9 cellular contexts compared by ENCODE assay signal in genomic region chr5:177116631-177117373, GRCh38. TPM values are rescaled to one million over a fixed set of nuclear protein-coding genes. Genes with fewer than 3 reads are reported as not detected.
A peak's percentile ranks its signal among the peaks of the same experiment; 100 is the strongest.
DNase-seq lines count a peak whose midpoint lies in the region; ATAC-seq, FAIRE-seq and TF ChIP-seq lines count a peak whose summit lies in the region.
"Had no signal": no experiment of that assay in that cellular context is flagged by ENCODE, and none has a peak within 500 bp of the region (broad histone marks: within the 10 kb centered on the region; RNA-seq: fewer than 3 reads in every experiment).

No MANE protein-coding gene starts in this region.

- CTCF ChIA-PET in endothelial cell of umbilical vein (lab: Charles Lee) = no interaction called here

- FAIRE-seq in endothelial cell of umbilical vein (lab: Jason Lieb, UNC) = peak; percentile 86
- FAIRE-seq: endometrium had no signal

- no peak for TF ChIP-seq CTCF in endothelial cell of umbilical vein (IDR thresholded peaks at IDR 0.05; ENCODE audit: extremely low read depth in 1 of 2, insufficient read depth in 1 of 2, low read depth in 1 of 2, low read length in 2 of 2)

- intact Hi-C loops in endothelial cell of umbilical vein (cut with micrococcal nuclease) = loop anchor here (2.0 kb wide), 1 partner anchor 16 kb away; the partner anchor contains the start of gene NSD1

- H3K9ac ChIP-seq in endothelial cell of umbilical vein (replicated peaks; ENCODE audit: extremely low read depth, insufficient read depth, low read length) = no peak overlapping the region

- no peak overlapping the region for H3K4me3 ChIP-seq in endothelial cell of umbilical vein (replicated peaks in 1 of 3; ENCODE audit: insufficient read depth in 1 of 3, low read depth in 1 of 3, low read length in 3 of 3)

- H3K4me2 ChIP-seq in endothelial cell of umbilical vein (ENCODE audit: insufficient read depth, low read length) = no peak overlapping the region

- H3K36me3 ChIP-seq in endothelial cell of umbilical vein (ENCODE audit: control insufficient read depth in 2 of 2, extremely low read depth in 1 of 2, insufficient read depth in 2 of 2, low read length in 2 of 2) = no peaks in the 10 kb centered on the region

- H3K27ac ChIP-seq in endothelial cell of umbilical vein (ENCODE audit: insufficient read depth, low read depth, low read length) = no peak overlapping the region

- BruUV-seq in endothelial cell of umbilical vein (replicated peaks; lab: Mats Ljungman, UMichigan) = no TSS peak

- no peaks in the 10 kb centered on the region for H3K79me2 ChIP-seq in endothelial cell of umbilical vein (ENCODE audit: control insufficient read depth, insufficient read depth, low read length)

- H4K20me1 ChIP-seq in endothelial cell of umbilical vein (replicated peaks; ENCODE audit: control insufficient read depth, extremely low read depth, insufficient read depth, low read length) = no peaks in the 10 kb centered on the region

- peak; percentile 76 for TF ChIP-seq POLR2A in endothelial cell of umbilical vein (IDR thresholded peaks at IDR 0.05; ENCODE audit: low read depth, low read length)

- H3K4me1 ChIP-seq in endothelial cell of umbilical vein (ENCODE audit: control insufficient read depth, extremely low read depth, insufficient read depth, low read length) = no peaks in the 10 kb centered on the region

- POLR2A ChIA-PET in endothelial cell of umbilical vein (lab: Charles Lee) = no interaction called here

- no peaks in the 10 kb centered on the region for H3K9me1 ChIP-seq in endothelial cell of umbilical vein (replicated peaks; ENCODE audit: control insufficient read depth, extremely low read depth, insufficient read depth, low read length)

- dilution Hi-C loops in endothelial cell of umbilical vein (cut with MboI; ENCODE audit: extremely low pct_ligation_motif_present, low sequenced_read_pairs) = no loop called here

- H3K9me3 ChIP-seq in endothelial cell of umbilical vein (replicated peaks; ENCODE audit: control insufficient read depth, insufficient read depth, low read length) = no peaks in the 10 kb centered on the region

- peak; percentile 97 for DNase-seq in AG20443 (ENCODE audit: low spot score)
- peak; percentile 85 for DNase-seq in activated CD8-positive, alpha-beta memory T cell treated with anti-CD3 and anti-CD28 coated beads, Interleukin-2, amount 50 U/mL, for 4 hours
- peak; percentile 77 for DNase-seq in endothelial cell of umbilical vein (ENCODE audit: low read depth, low spot score)
- DNase-seq in mucosa of gallbladder (ENCODE audit: low spot score) = peak; percentile 93
- peak; percentile 34 to 67 for DNase-seq in stimulated activated CD8-positive, alpha-beta memory T cell treated with anti-CD3 and anti-CD28 coated beads, Interleukin-4, amount 100 ng/mL, for 1 hour (ENCODE audit: low read depth in 2 of 2, low spot score in 1 of 2)
- DNase-seq in SIG-M5 treated with dmso at 0.1 percent for 504 hours (lab: John Stamatoyannopoulos, UW; ENCODE audit: unreplicated experiment) = no peak
- no peak for DNase-seq in HuH-7 (ENCODE audit: low spot score)

- H3K27me3 ChIP-seq in endothelial cell of umbilical vein (ENCODE audit: control insufficient read depth in 2 of 2, insufficient read depth in 2 of 2, low read length in 2 of 2) = no peaks in the 10 kb centered on the region

- ATAC-seq in HG02885 (IDR thresholded peaks at IDR 0.05; ENCODE audit: poor library complexity, unreplicated experiment) = peak; percentile 42

- H2AFZ ChIP-seq in endothelial cell of umbilical vein (ENCODE audit: low read depth, low read length) = peak overlapping the region; percentile 65

TF ChIP-seq in endothelial cell of umbilical vein, 7 proteins besides CTCF, POLR2A, EP300 and RAD21:
- TF ChIP-seq GATA2 (IDR thresholded peaks at IDR 0.05; ENCODE audit: insufficient read depth, insufficient read length, low read depth, low read length) (no peak), MAX (IDR thresholded peaks at IDR 0.05; ENCODE audit: insufficient read depth, insufficient read length) (peak; percentile 95), MYC (IDR thresholded peaks at IDR 0.05; ENCODE audit: low read depth, low read length) (peak; percentile 68), POLR2AphosphoS5 (IDR thresholded peaks at IDR 0.05; ENCODE audit: insufficient read depth, low read depth, low read length) (peak; percentile 79), EZH2 (IDR thresholded peaks at IDR 0.05; ENCODE audit: borderline replicate concordance, low read depth, low read length, severe bottlenecking) (no peak)

RNA-seq across cellular contexts. Expression of gene NSD1, which starts 16.8 kb away (rescaled TPM):
- 76.1 and 90.4 TPM in 2 replicates for total RNA-seq in endothelial cell of umbilical vein
- polyA plus RNA-seq in endothelial cell of umbilical vein = 12.4 and 14.4 TPM in 2 replicates
- 16.4 and 16.5 TPM in 2 replicates for polyA plus RNA-seq in endothelial cell of umbilical vein (2011; cell fraction: cytosol; rRNA removed)
- polyA plus RNA-seq in endothelial cell of umbilical vein (2011; cell fraction: nucleus; rRNA removed) = 41.0 and 44.1 TPM in 2 replicates
- polyA plus RNA-seq in endothelial cell of umbilical vein (2012) = 23.8 and 31.7 TPM in 2 replicates
- polyA minus RNA-seq in endothelial cell of umbilical vein = 82.9 and 87.3 TPM in 2 replicates
- polyA minus RNA-seq in endothelial cell of umbilical vein (2011; cell fraction: cytosol; rRNA and poly(A)+ RNA removed) = 31.2 TPM
- polyA minus RNA-seq in endothelial cell of umbilical vein (2011; cell fraction: nucleus; rRNA and poly(A)+ RNA removed) = 116 and 130 TPM in 2 replicates
- total RNA-seq in mucosa of gallbladder = 82.1 TPM

RNA-seq across cellular contexts. Expression of gene FGFR4, which starts 30.1 kb away (rescaled TPM):
- total RNA-seq in endothelial cell of umbilical vein (2.9 and 3.8 TPM in 2 replicates), mucosa of gallbladder (233 TPM)
- polyA plus RNA-seq in endothelial cell of umbilical vein = 1.9 and 2.3 TPM in 2 replicates
- 1.2 and 1.6 TPM in 2 replicates for polyA plus RNA-seq in endothelial cell of umbilical vein (2011; cell fraction: cytosol; rRNA removed)
- polyA plus RNA-seq in endothelial cell of umbilical vein (2011; cell fraction: nucleus; rRNA removed) = 3.1 and 3.7 TPM in 2 replicates
- 1.5 and 3.0 TPM in 2 replicates for polyA plus RNA-seq in endothelial cell of umbilical vein (2012)
- polyA minus RNA-seq in endothelial cell of umbilical vein = 1.00 and 1.9 TPM in 2 replicates
- polyA minus RNA-seq in endothelial cell of umbilical vein (2011; cell fraction: cytosol; rRNA and poly(A)+ RNA removed) = 7.3 TPM
- 0.67 and 1.0 TPM in 2 replicates for polyA minus RNA-seq in endothelial cell of umbilical vein (2011; cell fraction: nucleus; rRNA and poly(A)+ RNA removed)

Comparison
In these comparisons a context has a peak if more than half of its experiments do, and no peak if none do; other contexts are left out.
1. DNase-seq: peak in AG20443 (single experiment), activated CD8-positive, alpha-beta memory T cell treated with anti-CD3 and anti-CD28 coated beads, Interleukin-2, amount 50 U/mL, for 4 hours (single experiment), endothelial cell of umbilical vein (single experiment), mucosa of gallbladder (single experiment) and stimulated activated CD8-positive, alpha-beta memory T cell treated with anti-CD3 and anti-CD28 coated beads, Interleukin-4, amount 100 ng/mL, for 1 hour (2 of 2); none in SIG-M5 treated with dmso at 0.1 percent for 504 hours (single experiment) and HuH-7 (single experiment).
2. RNA of gene FGFR4, which starts 30.1 kb away (total RNA-seq): 233 TPM in mucosa of gallbladder (single experiment); 2.9 to 3.8 TPM in endothelial cell of umbilical vein; every median in the first group is over 10 times any median in the second.